In genomic region chr13:31385534-31385933, GRCh38 we compare ENCODE assay signal across 1 cellular context.
TF ChIP-seq lines count a peak whose summit lies in the region.

No MANE protein-coding gene starts in this region.

TF ChIP-seq in HCT116, 20 proteins besides CTCF, POLR2A, EP300 and RAD21 (continued from another document):
- TF ChIP-seq REST (IDR thresholded peaks at IDR 0.05; ENCODE audit: low read depth) (no peak), EZH2 (IDR thresholded peaks at IDR 0.05) (no peak)
